In genomic region chr2:121598087-121598486, GRCh38 we compare ENCODE assay signal across 1 cellular context.
TF ChIP-seq lines count a peak whose summit lies in the region.

No MANE protein-coding gene starts in this region.

TF ChIP-seq in GM12878, 131 proteins besides CTCF, POLR2A, EP300 and RAD21:
- 0 out of 2 replicates have a peak, but pooled peaks have one; percentile 24 for TF ChIP-seq JUNB (IDR thresholded peaks at IDR 0.05)
- no peak for TF ChIP-seq SUZ12 (IDR thresholded peaks at IDR 0.05; ENCODE audit: unreplicated experiment)
- no peak for TF ChIP-seq PAX5 (IDR thresholded peaks at IDR 0.05; ENCODE audit: borderline replicate concordance, low read depth, low read length)
- no peak for TF ChIP-seq TCF7 (IDR thresholded peaks at IDR 0.05; ENCODE audit: borderline replicate concordance)
- peak; percentile 46 for TF ChIP-seq SMAD1 (IDR thresholded peaks at IDR 0.05; ENCODE audit: low read depth, partially characterized antibody)
- peak; percentile 45 for TF ChIP-seq RUNX3 (IDR thresholded peaks at IDR 0.05; ENCODE audit: low read length)
- no peak for TF ChIP-seq BMI1 (IDR thresholded peaks at IDR 0.05; ENCODE audit: borderline replicate concordance)
- TF ChIP-seq ETV6 (conservative IDR thresholded peaks at IDR 0.05 in 1 of 2, IDR thresholded peaks at IDR 0.05 in 1 of 2; ENCODE audit: borderline replicate concordance in 1 of 2, low read depth in 1 of 2), result no peak
- no peak for TF ChIP-seq NBN (IDR thresholded peaks at IDR 0.05)
- TF ChIP-seq TCF12 (IDR thresholded peaks at IDR 0.05; ENCODE audit: low read depth, low read length), result no peak
- TF ChIP-seq RELB (IDR thresholded peaks at IDR 0.05; ENCODE audit: low read depth), result no peak
- no peak for TF ChIP-seq E2F8 (IDR thresholded peaks at IDR 0.05; ENCODE audit: low read depth, partially characterized antibody)
- no peak for TF ChIP-seq PKNOX1 (IDR thresholded peaks at IDR 0.05)
- no peak for TF ChIP-seq MTA2 (IDR thresholded peaks at IDR 0.05; ENCODE audit: low read depth)
- no peak for TF ChIP-seq TAF1 (IDR thresholded peaks at IDR 0.05; ENCODE audit: borderline replicate concordance, low read depth, low read length)
- TF ChIP-seq HSF1 (IDR thresholded peaks at IDR 0.05; ENCODE audit: low read depth, low read length), result no peak
- no peak for TF ChIP-seq NFYA (IDR thresholded peaks at IDR 0.05; ENCODE audit: borderline replicate concordance, low read depth, low read length)
- TF ChIP-seq SMC3 (IDR thresholded peaks at IDR 0.05; ENCODE audit: borderline replicate concordance, low read length), result no peak
- no peak for TF ChIP-seq MXI1 (IDR thresholded peaks at IDR 0.05; ENCODE audit: low read depth, low read length)
- TF ChIP-seq ZBTB33 (IDR thresholded peaks at IDR 0.05), result no peak
- no peak for TF ChIP-seq ZBED1 (IDR thresholded peaks at IDR 0.05; ENCODE audit: borderline replicate concordance)
- no peak for TF ChIP-seq ZNF24 (IDR thresholded peaks at IDR 0.05)
- TF ChIP-seq NFIC (IDR thresholded peaks at IDR 0.05; ENCODE audit: low read depth, low read length), result 0 out of 2 replicates have a peak, but pooled peaks have one; percentile 15
- no peak for TF ChIP-seq SIN3A (IDR thresholded peaks at IDR 0.05; ENCODE audit: low read depth, low read length)
- TF ChIP-seq BCL11A (IDR thresholded peaks at IDR 0.05; ENCODE audit: low read depth, low read length), result no peak
- no peak for TF ChIP-seq HDAC2 (IDR thresholded peaks at IDR 0.05)
- no peak for TF ChIP-seq NKRF (conservative IDR thresholded peaks at IDR 0.05)
- no peak for TF ChIP-seq SPI1 (IDR thresholded peaks at IDR 0.05; ENCODE audit: borderline replicate concordance, insufficient read depth, low read depth, low read length)
- TF ChIP-seq ZNF592 (IDR thresholded peaks at IDR 0.05), result no peak
- TF ChIP-seq MYC (IDR thresholded peaks at IDR 0.05; ENCODE audit: insufficient read depth, insufficient read length, insufficient replicate concordance, low read length, severe bottlenecking), result no peak
- TF ChIP-seq BHLHE40 (IDR thresholded peaks at IDR 0.05; ENCODE audit: borderline replicate concordance in 1 of 2, low read depth in 2 of 2, low read length in 1 of 2), result no peak
- TF ChIP-seq CBX3 (IDR thresholded peaks at IDR 0.05; ENCODE audit: borderline replicate concordance, low read depth), result no peak
